ENCODE assay signal across 13 cellular contexts in the genomic region with DNA sequence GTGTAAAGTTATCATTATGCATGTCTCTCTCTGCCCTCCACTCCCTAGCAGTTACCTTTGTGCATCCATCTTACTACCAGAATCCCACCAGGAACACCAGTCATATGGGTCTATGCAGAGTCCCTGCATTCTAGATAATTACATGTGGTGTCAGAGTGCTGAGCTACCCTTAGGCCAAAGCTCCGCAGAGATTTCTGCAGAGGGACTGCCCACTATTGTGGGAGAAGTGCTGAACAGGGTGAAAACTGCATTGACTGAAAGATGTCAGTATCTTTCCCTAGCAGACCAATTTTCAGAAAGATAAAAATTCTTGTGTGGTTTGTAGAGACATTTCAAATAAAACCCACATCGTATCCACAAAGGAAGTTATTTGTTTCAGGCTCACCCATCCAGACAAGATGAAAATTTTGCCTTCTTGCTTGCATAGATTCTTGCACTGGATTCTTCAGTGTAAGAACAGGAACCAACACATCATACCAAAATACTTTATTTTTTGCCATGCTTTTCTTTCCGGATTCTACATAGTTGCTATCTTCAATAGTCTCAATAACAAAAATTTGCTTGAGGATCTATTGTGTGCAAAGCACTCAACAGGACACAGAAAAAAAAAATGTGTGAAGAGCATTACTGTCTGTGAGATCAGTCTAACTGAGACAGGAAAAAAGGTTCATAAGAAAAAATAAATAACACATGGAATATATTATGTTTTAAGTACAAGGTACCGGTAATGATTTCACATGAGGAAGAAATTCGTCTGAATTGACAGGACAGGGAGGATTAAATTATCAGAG. TPM values are rescaled to one million over a fixed set of nuclear protein-coding genes. Genes with fewer than 3 reads are reported as not detected.
A peak's percentile ranks its signal among the peaks of the same experiment; 100 is the strongest.
DNase-seq lines count a peak whose midpoint lies in the region; ATAC-seq and TF ChIP-seq lines count a peak whose summit lies in the region.
"Had no signal": no experiment of that assay in that cellular context is flagged by ENCODE, and none has a peak within 500 bp of the region (broad histone marks: within the 10 kb centered on the region; RNA-seq: fewer than 3 reads in every experiment).

No MANE protein-coding gene starts in this region.

- H3K9me3 ChIP-seq in AG04450 (ENCODE audit: control insufficient read depth, insufficient read depth, low read length) (no peaks in the 10 kb centered on the region), mesodermal cell (ENCODE audit: control insufficient read depth, low read length) (no peaks in the 10 kb centered on the region)
- H3K9me3 ChIP-seq: suprapubic skin had no signal

- H3K27me3 ChIP-seq in AG04450 (ENCODE audit: control insufficient read depth, insufficient read depth, low read length), result no peaks in the 10 kb centered on the region
- H3K27me3 ChIP-seq: suprapubic skin had no signal

- intact Hi-C loops in activated CD8-positive, alpha-beta T cell treated with anti-CD3 and anti-CD28 coated beads for 36 hours (cut with micrococcal nuclease), result no loop called here

- POLR2A ChIA-PET in AG04450 (lab: Yijun Ruan, JAX), result no interaction called here
- POLR2A ChIA-PET in activated CD8-positive, alpha-beta T cell treated with anti-CD3 and anti-CD28 coated beads for 36 hours (lab: Charles Lee), result no interaction called here

- peak; percentile 5 for ATAC-seq in activated CD8-positive, alpha-beta T cell treated with anti-CD3 and anti-CD28 coated beads for 36 hours
- no peak for ATAC-seq in omental fat pad (ENCODE audit: low FRiP score)

- DNase-seq in AG04450 (ENCODE audit: low read depth, low spot score) (no peak), EH (ENCODE audit: low read depth) (peak; percentile 30), NOMO-1 (lab: John Stamatoyannopoulos, UW; ENCODE audit: unreplicated experiment in 2 of 2) (no peak), omental fat pad (ENCODE audit: low spot score) (no peak), GM10266 (ENCODE audit: extremely low spot score) (no peak), NCI-H2196 treated with DMSO at 0.1 percent for 48 hours (lab: John Stamatoyannopoulos, UW; ENCODE audit: unreplicated experiment) (no peak)
- peak; percentile 13 for DNase-seq in activated CD8-positive, alpha-beta T cell treated with anti-CD3 and anti-CD28 coated beads for 36 hours
- DNase-seq: activated B cell treated with CpG ODN at 0.5 μM for 24 hours, NCI-H774, SHP77 had no signal

- H3K27ac ChIP-seq in AG04450 (ENCODE audit: low read depth, low read length) (peak overlapping the region; percentile 65), mesodermal cell (ENCODE audit: low read depth, low read length, severe bottlenecking) (peak overlapping the region; percentile 83)
- H3K27ac ChIP-seq: suprapubic skin had no signal

- H3K4me3 Mint-ChIP-seq in activated CD8-positive, alpha-beta T cell treated with anti-CD3 and anti-CD28 coated beads for 36 hours, result no peak overlapping the region
- H3K4me3 Mint-ChIP-seq: activated B cell treated with CpG ODN at 0.5 μM for 24 hours; activated naive CD4-positive, alpha-beta T cell treated with anti-CD3 and anti-CD28 coated beads, Interleukin-2, amount 50 U/mL, for 24 hours had no signal

- H3K4me1 ChIP-seq in mesodermal cell (ENCODE audit: control insufficient read depth, insufficient read depth, low read length, poor library complexity, severe bottlenecking), result peaks cover 59% of the 10 kb centered on the region

- no peaks in the 10 kb centered on the region for H3K9me3 Mint-ChIP-seq in activated CD8-positive, alpha-beta T cell treated with anti-CD3 and anti-CD28 coated beads for 36 hours
- H3K9me3 Mint-ChIP-seq: activated B cell treated with CpG ODN at 0.5 μM for 24 hours; activated naive CD4-positive, alpha-beta T cell treated with anti-CD3 and anti-CD28 coated beads, Interleukin-2, amount 50 U/mL, for 24 hours had no signal

- CTCF ChIA-PET in AG04450 (lab: Charles Lee), result interaction anchor here (2.0 kb wide), 1 partner anchor 62 kb away, joined by 8 read pairs; no protein-coding TSS in a partner anchor
- CTCF ChIA-PET in activated CD8-positive, alpha-beta T cell treated with anti-CD3 and anti-CD28 coated beads for 36 hours (lab: Charles Lee), result no interaction called here

- peaks cover 66% of the 10 kb centered on the region for H3K4me1 Mint-ChIP-seq in activated CD8-positive, alpha-beta T cell treated with anti-CD3 and anti-CD28 coated beads for 36 hours (ENCODE audit: low read depth)

- H3K36me3 Mint-ChIP-seq in activated CD8-positive, alpha-beta T cell treated with anti-CD3 and anti-CD28 coated beads for 36 hours (ENCODE audit: low read depth), result no peaks in the 10 kb centered on the region
- H3K36me3 Mint-ChIP-seq: activated naive CD4-positive, alpha-beta T cell treated with anti-CD3 and anti-CD28 coated beads, Interleukin-2, amount 50 U/mL, for 24 hours had no signal

- 82 to 100% methylated on average over 2 of the region's 5 CpGs for WGBS in mesodermal cell (ENCODE audit: insufficient coverage in 2 of 2), 2 experiments

- no peak for TF ChIP-seq CTCF in AG04450 (IDR thresholded peaks at IDR 0.05; ENCODE audit: low read depth, low read length)
- TF ChIP-seq CTCF in activated CD8-positive, alpha-beta T cell treated with anti-CD3 and anti-CD28 coated beads for 36 hours (IDR thresholded peaks at IDR 0.05), result no peak
- TF ChIP-seq CTCF in omental fat pad (IDR thresholded peaks at IDR 0.05), result no peak
- TF ChIP-seq CTCF in GM10266 (IDR thresholded peaks at IDR 0.05; ENCODE audit: control insufficient read depth, insufficient read depth, low read depth, missing control alignments), result no peak

- H3K36me3 ChIP-seq in mesodermal cell (ENCODE audit: control insufficient read depth, insufficient read depth, low read length), result no peaks in the 10 kb centered on the region
- H3K36me3 ChIP-seq: suprapubic skin had no signal

- peak overlapping the region; percentile 71 for H3K27ac Mint-ChIP-seq in activated CD8-positive, alpha-beta T cell treated with anti-CD3 and anti-CD28 coated beads for 36 hours
- H3K27ac Mint-ChIP-seq: activated B cell treated with CpG ODN at 0.5 μM for 24 hours; activated naive CD4-positive, alpha-beta T cell treated with anti-CD3 and anti-CD28 coated beads, Interleukin-2, amount 50 U/mL, for 24 hours had no signal

- H3K4me3 ChIP-seq in AG04450 (ENCODE audit: low read depth, low read length) (no peak overlapping the region), mesodermal cell (ENCODE audit: extremely low read depth, insufficient read depth, low read length, poor library complexity, severe bottlenecking) (no peak overlapping the region)
- H3K4me3 ChIP-seq: suprapubic skin had no signal

- H3K27me3 Mint-ChIP-seq in activated CD8-positive, alpha-beta T cell treated with anti-CD3 and anti-CD28 coated beads for 36 hours, result peaks cover 7% of the 10 kb centered on the region
- H3K27me3 Mint-ChIP-seq: activated naive CD4-positive, alpha-beta T cell treated with anti-CD3 and anti-CD28 coated beads, Interleukin-2, amount 50 U/mL, for 24 hours had no signal

RNA-seq across cellular contexts. Expression of gene CCDC80, which starts 32.0 kb away (rescaled TPM):
- 202 and 289 TPM in 2 replicates for polyA plus RNA-seq in AG04450 (2011; rRNA removed)
- 122 and 160 TPM in 2 replicates for polyA minus RNA-seq in AG04450 (2011; rRNA and poly(A)+ RNA removed)
- total RNA-seq in activated CD8-positive, alpha-beta T cell treated with anti-CD3 and anti-CD28 coated beads for 36 hours, result not detected
- polyA plus RNA-seq in mesodermal cell (2013, experiment 1 of 2), result 240 TPM
- polyA plus RNA-seq in mesodermal cell (2013, experiment 2 of 2), result 244 TPM
- total RNA-seq in omental fat pad, result 100 to 1,000 TPM in 3 of 4 donors, 10 to 100 TPM in 1; 42.9 to 278 (median 225) TPM
- total RNA-seq: activated B cell treated with CpG ODN at 0.5 μM for 24 hours had no signal

Comparison
In these comparisons a context has a peak if more than half of its experiments do, and no peak if none do; other contexts are left out.
1. DNase-seq: peak in EH (single experiment) and activated CD8-positive, alpha-beta T cell treated with anti-CD3 and anti-CD28 coated beads for 36 hours (single experiment); none in AG04450 (single experiment), NOMO-1 (0 of 2), omental fat pad (single experiment), GM10266 (single experiment) and NCI-H2196 treated with DMSO at 0.1 percent for 48 hours (single experiment).
2. RNA of gene CCDC80, which starts 32.0 kb away (total RNA-seq): 42.9 to 278 TPM in omental fat pad; not detected in activated CD8-positive, alpha-beta T cell treated with anti-CD3 and anti-CD28 coated beads for 36 hours; every median in the first group is over 10 times any median in the second.